ENCODE assay signal across 12 cellular contexts in genomic region chr11:27423125-27423524, GRCh38. TPM values are rescaled to one million over a fixed set of nuclear protein-coding genes. Genes with fewer than 3 reads are reported as not detected.
DNase-seq lines count a peak whose midpoint lies in the region; ATAC-seq, FAIRE-seq and TF ChIP-seq lines count a peak whose summit lies in the region.
"Had no signal": no experiment of that assay in that cellular context is flagged by ENCODE, and none has a peak within 500 bp of the region (broad histone marks: within the 10 kb centered on the region; RNA-seq: fewer than 3 reads in every experiment).

No MANE protein-coding gene starts in this region.

- WGBS in aorta, 2 donors: 89 to 94% methylated on average over 4 of the region's 4 CpGs

- H3K9ac ChIP-seq in kidney (ENCODE audit: low read length in 2 of 2): no peak overlapping the region
- H3K9ac ChIP-seq: BLaER1 had no signal

- H3K36me3 ChIP-seq in kidney (ENCODE audit: control insufficient read depth in 1 of 2, insufficient read depth in 2 of 2, low read length in 2 of 2) (peaks cover 0 to 6% of the 10 kb centered on the region in 2 donors), aorta (ENCODE audit: control insufficient read depth in 1 of 2, insufficient read depth in 2 of 2, low read length in 1 of 2) (no peaks in the 10 kb centered on the region)
- H3K36me3 ChIP-seq: BLaER1 had no signal

- peaks cover 0 to 1% of the 10 kb centered on the region in 2 donors for H3K27me3 ChIP-seq in aorta (ENCODE audit: control insufficient read depth in 1 of 2, insufficient read depth in 2 of 2, low read length in 1 of 2)
- H3K27me3 ChIP-seq: BLaER1 had no signal

- ATAC-seq in aorta (ENCODE audit: low FRiP score) (peak; percentile 61), HG03521 (IDR thresholded peaks at IDR 0.05; ENCODE audit: unreplicated experiment) (no peak), HG03432 (IDR thresholded peaks at IDR 0.05; ENCODE audit: unreplicated experiment) (no peak)

- FAIRE-seq in kidney (lab: Jason Lieb, UNC): no peak

- H3K27ac ChIP-seq in kidney (ENCODE audit: low read depth in 2 of 2, low read length in 2 of 2) (no peak overlapping the region), aorta (ENCODE audit: low read depth in 1 of 2, low read length in 2 of 2) (no peak overlapping the region)
- H3K27ac ChIP-seq: BLaER1 had no signal

- peak overlapping the region in 1 of 5 experiments; percentile 2 for H3K4me3 Mint-ChIP-seq in brain

- intact Hi-C loops in kidney (cut with DNase I): no loop called here
- intact Hi-C loops in aorta (cut with DNase I): no loop called here

- H3K27me3 Mint-ChIP-seq in brain: peaks cover 28% of the 10 kb centered on the region

- DNase-seq in NCI-H2227 (lab: John Stamatoyannopoulos, UW; ENCODE audit: unreplicated experiment) (peak; percentile 38), NCI-H2227 treated with DMSO at 0.1 percent for 48 hours (lab: John Stamatoyannopoulos, UW) (no peak), kidney (peak; percentile 76), aorta (no peak), dermis blood vessel endothelial cell (no peak)
- DNase-seq: caudate nucleus, occipital lobe, T-helper 9 cell had no signal

- no peaks in the 10 kb centered on the region for H3K36me3 Mint-ChIP-seq in brain

- H3K27ac Mint-ChIP-seq in brain: peak overlapping the region in 3 of 5 experiments; percentile 68 to 81 (median 80)

- peaks cover 0 to 3% (median 0%) of the 10 kb centered on the region in 5 experiments for H3K9me3 Mint-ChIP-seq in brain

- TF ChIP-seq CTCF in brain (conservative IDR thresholded peaks at IDR 0.05): no peak
- TF ChIP-seq CTCF in kidney (IDR thresholded peaks at IDR 0.05; ENCODE audit: borderline replicate concordance, extremely low read depth, insufficient read depth): no peak

- H3K4me1 ChIP-seq in kidney (ENCODE audit: control insufficient read depth in 1 of 2, insufficient read depth in 1 of 2, low read depth in 1 of 2, low read length in 2 of 2) (peaks cover 6 to 16% of the 10 kb centered on the region in 2 donors), aorta (ENCODE audit: control insufficient read depth in 1 of 2, insufficient read depth in 2 of 2, low read length in 2 of 2) (peaks cover 2 to 3% of the 10 kb centered on the region in 2 donors)

- peaks cover 49% of the 10 kb centered on the region for H3K4me1 Mint-ChIP-seq in brain

- peaks cover 0 to 3% of the 10 kb centered on the region in 2 donors for H3K9me3 ChIP-seq in kidney (ENCODE audit: control insufficient read depth in 1 of 2, low read length in 2 of 2)
- H3K9me3 ChIP-seq in aorta (ENCODE audit: control insufficient read depth, low read length): no peaks in the 10 kb centered on the region
- H3K9me3 ChIP-seq: BLaER1 had no signal

- H3K4me3 ChIP-seq in kidney (ENCODE audit: low read length in 2 of 2) (no peak overlapping the region), aorta (ENCODE audit: low read length in 2 of 2) (no peak overlapping the region)
- H3K4me3 ChIP-seq: BLaER1 had no signal

RNA-seq across cellular contexts. Expression of gene LGR4, which starts 49.5 kb away (rescaled TPM):
- polyA plus RNA-seq in brain (ENCODE audit: insufficient read depth, low read depth, low replicate concordance) (6.3 TPM), kidney (ENCODE audit: insufficient read depth, low read depth, low replicate concordance) (22.7 TPM), aorta (10 to 100 TPM in 1 of 2 donors, 1 to 10 TPM in 1; 4.6 to 25.7 TPM)
- total RNA-seq in kidney (109 TPM), aorta (10 to 100 TPM; 19.5 to 23.6 TPM), dermis blood vessel endothelial cell (1.9 and 3.6 TPM in 2 replicates)

Comparison
In these comparisons a context has a peak if more than half of its experiments do, and no peak if none do; other contexts are left out.
1. DNase-seq: peak in NCI-H2227 (single experiment) and kidney (single experiment); none in NCI-H2227 treated with DMSO at 0.1 percent for 48 hours (single experiment), aorta (0 of 2) and dermis blood vessel endothelial cell (single experiment).